ENCODE assay signal across 8 cellular contexts in genomic region chr14:20609215-20610001, GRCh38. TPM values are rescaled to one million over a fixed set of nuclear protein-coding genes. Genes with fewer than 3 reads are reported as not detected.
DNase-seq lines count a peak whose midpoint lies in the region; ATAC-seq and TF ChIP-seq lines count a peak whose summit lies in the region.

No MANE protein-coding gene starts in this region.

- H3K4me3 ChIP-seq in WI38 (ENCODE audit: low read depth, low read length) = peak overlapping the region; percentile 82
- H3K4me3 ChIP-seq in coronary artery = peak overlapping the region; percentile 89

- ATAC-seq in HG03135 (IDR thresholded peaks at IDR 0.05; ENCODE audit: unreplicated experiment) (peak; percentile 27), left colon (peak; percentile 47), HG02623 (IDR thresholded peaks at IDR 0.05; ENCODE audit: unreplicated experiment) (no peak)

- intact Hi-C loops in left colon (cut with DNase I, micrococcal nuclease) = loop anchor here (5.0 to 10.0 kb wide), 5 partner anchors 75 to 365 kb away; partner anchors contain the start of genes ANG (in 1 of the 2), PNP (in 1 of the 2), RNASE4 (in 1 of the 2) and TEP1 (in 1 of the 2)

- TF ChIP-seq CTCF in WI38 (IDR thresholded peaks at IDR 0.05; ENCODE audit: low read depth, low read length) = peak; percentile 91
- TF ChIP-seq CTCF in coronary artery (IDR thresholded peaks at IDR 0.05) = peak; percentile 80

- peak; percentile 96 for DNase-seq in DMS 273 (lab: John Stamatoyannopoulos, UW; ENCODE audit: unreplicated experiment)
- DNase-seq in NCI-H2227 treated with DMSO at 0.1 percent for 48 hours (lab: John Stamatoyannopoulos, UW) = peak; percentile 87
- DNase-seq in coronary artery (ENCODE audit: low spot score) = no peak
- DNase-seq in left colon = peak; percentile 33 to 66
- peak; percentile 43 to 83 (median 44) for DNase-seq in stimulated activated CD4-positive, alpha-beta T cell treated with anti-CD3 and anti-CD28 coated beads, Interleukin-12 subunit alpha, Interleukin-12 subunit beta, amount 100 ng/mL, for 48 hours (ENCODE audit: low read depth in 2 of 3, low spot score in 1 of 3)

- H3K27ac ChIP-seq in coronary artery = peak overlapping the region; percentile 51 to 86

RNA-seq across cellular contexts. Expression of gene RNASE12, which starts 18.2 kb away (rescaled TPM):
- not detected for total RNA-seq in left colon

RNA-seq across cellular contexts. Expression of gene RNASE11, which starts 21.6 kb away (rescaled TPM):
- not detected for total RNA-seq in left colon

RNA-seq across cellular contexts. Expression of gene OR6S1, which starts 32.1 kb away (rescaled TPM):
- not detected for total RNA-seq in left colon

RNA-seq across cellular contexts. Expression of gene RNASE9, which starts 48.6 kb away (rescaled TPM):
- not detected for total RNA-seq in left colon
